Comparison of ENCODE assay signal across 16 cellular contexts in the genomic region with DNA sequence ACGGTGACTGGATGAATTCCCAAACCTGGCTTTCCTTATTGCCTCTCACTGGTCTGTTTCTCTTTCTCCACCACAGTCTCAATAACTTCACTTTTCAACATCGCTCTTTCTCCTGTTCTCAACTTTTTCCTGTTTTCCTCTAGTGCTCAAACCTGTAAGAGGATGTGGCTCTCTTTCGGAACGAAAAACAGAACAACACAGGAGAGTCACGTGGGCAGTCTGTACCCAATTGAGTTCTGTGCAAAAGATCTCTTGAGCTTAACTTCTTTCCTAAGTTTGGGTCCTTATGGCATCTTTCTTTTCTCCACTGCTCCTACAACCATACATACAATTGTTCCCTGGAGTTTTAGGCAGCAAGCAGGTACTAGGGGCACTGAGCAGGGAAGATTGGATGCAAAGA. TPM values are rescaled to one million over a fixed set of nuclear protein-coding genes. Genes with fewer than 3 reads are reported as not detected.
A peak's percentile ranks its signal among the peaks of the same experiment; 100 is the strongest.
DNase-seq lines count a peak whose midpoint lies in the region; ATAC-seq, FAIRE-seq and TF ChIP-seq lines count a peak whose summit lies in the region.
"Had no signal": no experiment of that assay in that cellular context is flagged by ENCODE, and none has a peak within 500 bp of the region (broad histone marks: within the 10 kb centered on the region; RNA-seq: fewer than 3 reads in every experiment).

No MANE protein-coding gene starts in this region.

- H3K4me1 ChIP-seq in A549 (peaks cover 96% of the 10 kb centered on the region), RWPE2 (ENCODE audit: insufficient read depth, poor library complexity, severe bottlenecking) (peaks cover 6% of the 10 kb centered on the region), left ventricle myocardium inferior (peaks cover 3% of the 10 kb centered on the region)
- H3K4me1 ChIP-seq: BE2C had no signal

- POLR2A ChIA-PET in A549 (lab: Yijun Ruan, JAX) = interaction anchor here (2.1 kb wide), 1 partner anchor 9 kb away, joined by 7 read pairs; a partner anchor contains a TSS

- DNase-seq in A549 (ENCODE audit: low read depth in 1 of 2, low spot score in 1 of 2) (no peak), RWPE2 (ENCODE audit: low spot score) (no peak), globus pallidus (ENCODE audit: low spot score) (peak; percentile 14), left ventricle myocardium inferior (no peak), glomerular visceral epithelial cell (ENCODE audit: extremely low spot score) (no peak), NCI-H187 (lab: John Stamatoyannopoulos, UW) (no peak), NCI-H1092 (lab: John Stamatoyannopoulos, UW) (no peak)
- DNase-seq: aorta; BE2C; effector memory CD8-positive, alpha-beta T cell; GF-D8; heart left ventricle; NCI-H1092 treated with DMSO at 0.1 percent for 48 hours had no signal

- TF ChIP-seq CTCF in A549 (IDR thresholded peaks at IDR 0.05) (no peak), RWPE2 (IDR thresholded peaks at IDR 0.05; ENCODE audit: poor library complexity, severe bottlenecking) (no peak), left ventricle myocardium inferior (IDR thresholded peaks at IDR 0.05; ENCODE audit: borderline replicate concordance) (no peak)

- H3K4me3 ChIP-seq in A549 (peak overlapping the region; percentile 0; the same call in 1 of the 3 replicates), RWPE2 (ENCODE audit: severe bottlenecking) (no peak overlapping the region), left ventricle myocardium inferior (no peak overlapping the region)
- H3K4me3 ChIP-seq: heart left ventricle, lung, SK-N-MC had no signal

- ATAC-seq in A549 = peak; percentile 28 to 33; a peak in 4 of 6 replicates
- ATAC-seq in GM18867 (IDR thresholded peaks at IDR 0.05; ENCODE audit: unreplicated experiment) = peak; percentile 45
- peak; percentile 10; the same call in 1 of the 3 replicates for ATAC-seq in RWPE2 (ENCODE audit: low read depth)
- ATAC-seq: effector memory CD8-positive, alpha-beta T cell; heart left ventricle had no signal

- H3K4me2 ChIP-seq in A549 = peak overlapping the region; percentile 67

- WGBS in A549 (ENCODE audit: missing lambda C conversion rate) = 8% methylated on average over 5 of the region's 5 CpGs

- TF ChIP-seq EP300 in A549 (IDR thresholded peaks at IDR 0.05) = no peak

- TF ChIP-seq RAD21 in A549 (conservative IDR thresholded peaks at IDR 0.05 in 1 of 2, IDR thresholded peaks at IDR 0.05 in 1 of 2) = no peak

- peak overlapping the region; percentile 89 to 94 for H3K27ac ChIP-seq in A549
- H3K27ac ChIP-seq in RWPE2 (ENCODE audit: poor library complexity, severe bottlenecking) = peak overlapping the region; percentile 14
- no peak overlapping the region for H3K27ac ChIP-seq in left ventricle myocardium inferior (replicated peaks)
- H3K27ac ChIP-seq: heart left ventricle, SK-N-MC had no signal

- no peaks in the 10 kb centered on the region for H3K9me3 ChIP-seq in A549
- H3K9me3 ChIP-seq in RWPE2 (ENCODE audit: severe bottlenecking) = peaks cover 2% of the 10 kb centered on the region
- H3K9me3 ChIP-seq in left ventricle myocardium inferior (replicated peaks) = no peaks in the 10 kb centered on the region
- H3K9me3 ChIP-seq: BE2C, heart left ventricle had no signal

- CTCF ChIA-PET in A549 (lab: Yijun Ruan, JAX) = interaction anchor here (1.3 to 1.4 kb wide), 2 partner anchors 21 to 23 kb away, joined by 3 to 5 read pairs; no protein-coding TSS in a partner anchor

- H3K27me3 ChIP-seq in RWPE2 (ENCODE audit: insufficient read depth, poor library complexity, severe bottlenecking) = no peaks in the 10 kb centered on the region
- no peaks in the 10 kb centered on the region for H3K27me3 ChIP-seq in left ventricle myocardium inferior (ENCODE audit: low read depth)
- H3K27me3 ChIP-seq: BE2C, heart left ventricle had no signal

- FAIRE-seq in A549 (lab: Jason Lieb, UNC) = no peak

- H3K36me3 ChIP-seq in RWPE2 (ENCODE audit: low read depth) (no peaks in the 10 kb centered on the region), left ventricle myocardium inferior (no peaks in the 10 kb centered on the region)
- H3K36me3 ChIP-seq: BE2C, heart left ventricle had no signal

- TF ChIP-seq POLR2A in A549 (IDR thresholded peaks at IDR 0.05; ENCODE audit: low read length) = no peak

- intact Hi-C loops in left ventricle myocardium inferior (cut with micrococcal nuclease) = no loop called here

TF ChIP-seq in A549, 52 proteins besides CTCF, POLR2A, EP300 and RAD21 (continues in another document):
- 0 out of 2 replicates have a peak, but pooled peaks have one; percentile 43 for TF ChIP-seq ZNF302 (CRISPR knock-in tag; IDR thresholded peaks at IDR 0.05)
- TF ChIP-seq, protein P1, sequence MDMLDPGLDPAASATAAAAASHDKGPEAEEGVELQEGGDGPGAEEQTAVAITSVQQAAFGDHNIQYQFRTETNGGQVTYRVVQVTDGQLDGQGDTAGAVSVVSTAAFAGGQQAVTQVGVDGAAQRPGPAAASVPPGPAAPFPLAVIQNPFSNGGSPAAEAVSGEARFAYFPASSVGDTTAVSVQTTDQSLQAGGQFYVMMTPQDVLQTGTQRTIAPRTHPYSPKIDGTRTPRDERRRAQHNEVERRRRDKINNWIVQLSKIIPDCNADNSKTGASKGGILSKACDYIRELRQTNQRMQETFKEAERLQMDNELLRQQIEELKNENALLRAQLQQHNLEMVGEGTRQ (IDR thresholded peaks at IDR 0.05) = peak; percentile 85
- TF ChIP-seq, protein P2, sequence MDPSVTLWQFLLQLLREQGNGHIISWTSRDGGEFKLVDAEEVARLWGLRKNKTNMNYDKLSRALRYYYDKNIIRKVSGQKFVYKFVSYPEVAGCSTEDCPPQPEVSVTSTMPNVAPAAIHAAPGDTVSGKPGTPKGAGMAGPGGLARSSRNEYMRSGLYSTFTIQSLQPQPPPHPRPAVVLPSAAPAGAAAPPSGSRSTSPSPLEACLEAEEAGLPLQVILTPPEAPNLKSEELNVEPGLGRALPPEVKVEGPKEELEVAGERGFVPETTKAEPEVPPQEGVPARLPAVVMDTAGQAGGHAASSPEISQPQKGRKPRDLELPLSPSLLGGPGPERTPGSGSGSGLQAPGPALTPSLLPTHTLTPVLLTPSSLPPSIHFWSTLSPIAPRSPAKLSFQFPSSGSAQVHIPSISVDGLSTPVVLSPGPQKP (IDR thresholded peaks at IDR 0.05; ENCODE audit: low read depth, low read length) = no peak
- TF ChIP-seq ESRRA (IDR thresholded peaks at IDR 0.05; ENCODE audit: borderline replicate concordance, low read length) = no peak
- no peak for TF ChIP-seq HDAC2 (IDR thresholded peaks at IDR 0.05)
- 0 out of 2 replicates have a peak, but pooled peaks have one; percentile 19 for TF ChIP-seq HOXB5 (CRISPR knock-in tag; IDR thresholded peaks at IDR 0.05)
- no peak for TF ChIP-seq RNF2 (IDR thresholded peaks at IDR 0.05; ENCODE audit: borderline replicate concordance, low read depth)
- TF ChIP-seq BHLHE40 (IDR thresholded peaks at IDR 0.05; ENCODE audit: low read depth, low read length) = no peak
- TF ChIP-seq NPAS2 (CRISPR knock-in tag; IDR thresholded peaks at IDR 0.05; ENCODE audit: borderline replicate concordance) = no peak
- TF ChIP-seq, protein P3, sequence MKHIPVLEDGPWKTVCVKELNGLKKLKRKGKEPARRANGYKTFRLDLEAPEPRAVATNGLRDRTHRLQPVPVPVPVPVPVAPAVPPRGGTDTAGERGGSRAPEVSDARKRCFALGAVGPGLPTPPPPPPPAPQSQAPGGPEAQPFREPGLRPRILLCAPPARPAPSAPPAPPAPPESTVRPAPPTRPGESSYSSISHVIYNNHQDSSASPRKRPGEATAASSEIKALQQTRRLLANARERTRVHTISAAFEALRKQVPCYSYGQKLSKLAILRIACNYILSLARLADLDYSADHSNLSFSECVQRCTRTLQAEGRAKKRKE (CRISPR knock-in tag; IDR thresholded peaks at IDR 0.05; ENCODE audit: low read depth) = no peak
- TF ChIP-seq HOXB13 (CRISPR knock-in tag; IDR thresholded peaks at IDR 0.05; ENCODE audit: low read depth) = 0 out of 2 replicates have a peak, but pooled peaks have one; percentile 9
- TF ChIP-seq NFE2L2 (conservative IDR thresholded peaks at IDR 0.05; ENCODE audit: low read length) = no peak
- TF ChIP-seq CBX2 (IDR thresholded peaks at IDR 0.05; ENCODE audit: borderline replicate concordance, low read depth) = no peak
- no peak for TF ChIP-seq RCOR1 (IDR thresholded peaks at IDR 0.05; ENCODE audit: low read depth, low read length)
- TF ChIP-seq RFX5 (IDR thresholded peaks at IDR 0.05) = no peak
- TF ChIP-seq, protein P4, sequence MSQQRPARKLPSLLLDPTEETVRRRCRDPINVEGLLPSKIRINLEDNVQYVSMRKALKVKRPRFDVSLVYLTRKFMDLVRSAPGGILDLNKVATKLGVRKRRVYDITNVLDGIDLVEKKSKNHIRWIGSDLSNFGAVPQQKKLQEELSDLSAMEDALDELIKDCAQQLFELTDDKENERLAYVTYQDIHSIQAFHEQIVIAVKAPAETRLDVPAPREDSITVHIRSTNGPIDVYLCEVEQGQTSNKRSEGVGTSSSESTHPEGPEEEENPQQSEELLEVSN (IDR thresholded peaks at IDR 0.05; ENCODE audit: borderline replicate concordance, low read depth) = no peak
- no peak for TF ChIP-seq ZC3H11A (IDR thresholded peaks at IDR 0.05)
- no peak for TF ChIP-seq MAFK (IDR thresholded peaks at IDR 0.05; ENCODE audit: partially characterized antibody)
- TF ChIP-seq ZFP36 (IDR thresholded peaks at IDR 0.05; ENCODE audit: borderline replicate concordance, partially characterized antibody) = no peak
- TF ChIP-seq, protein P5, sequence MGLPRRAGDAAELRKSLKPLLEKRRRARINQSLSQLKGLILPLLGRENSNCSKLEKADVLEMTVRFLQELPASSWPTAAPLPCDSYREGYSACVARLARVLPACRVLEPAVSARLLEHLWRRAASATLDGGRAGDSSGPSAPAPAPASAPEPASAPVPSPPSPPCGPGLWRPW (IDR thresholded peaks at IDR 0.05) = no peak
- no peak for TF ChIP-seq POLR2AphosphoS2 (conservative IDR thresholded peaks at IDR 0.05; ENCODE audit: low read length)
- no peak for TF ChIP-seq MAZ (IDR thresholded peaks at IDR 0.05; ENCODE audit: borderline replicate concordance, low read depth, low read length)

RNA-seq across cellular contexts. Expression of a gene that starts 8.9 kb away (rescaled TPM):
- polyA plus RNA-seq in A549 (2011; rRNA removed) (94.7 and 143 TPM in 2 replicates), A549 (2017; fragmentation: RNase III; extraction: RNeasy Plus Mini Kit Qiagen cat#74134 plus additional on column Dnase treatment) (99.1 to 103 TPM (median 101 TPM) in 3 replicates)
- 58.3 and 77.3 TPM in 2 replicates for polyA plus RNA-seq in A549 (2012; cell fraction: cytosol; rRNA removed)
- polyA plus RNA-seq in A549 (2012; cell fraction: nucleus; rRNA removed) = 48.5 and 87.7 TPM in 2 replicates
- polyA minus RNA-seq in A549 (2011; rRNA and poly(A)+ RNA removed) = 328 and 421 TPM in 2 replicates
- not detected for total RNA-seq in left ventricle myocardium inferior
- polyA plus RNA-seq: aorta, heart left ventricle had no signal

RNA-seq across cellular contexts. Expression of a gene that starts 58.8 kb away (rescaled TPM):
- polyA plus RNA-seq in A549 (2011; rRNA removed) (0.13 and 0.24 TPM in 2 replicates), A549 (2017; fragmentation: RNase III; extraction: RNeasy Plus Mini Kit Qiagen cat#74134 plus additional on column Dnase treatment) (0.05 to 0.17 TPM (median 0.07 TPM) in 3 replicates)
- polyA plus RNA-seq in A549 (2012; cell fraction: cytosol; rRNA removed) = 0.05 and 0.06 TPM in 2 replicates
- 0.06 and 0.17 TPM in 2 replicates for polyA plus RNA-seq in A549 (2012; cell fraction: nucleus; rRNA removed)
- 0.54 TPM in 1 of 2 replicates, not detected in the other for polyA minus RNA-seq in A549 (2011; rRNA and poly(A)+ RNA removed)
- total RNA-seq in left ventricle myocardium inferior = 3.1 TPM
